Comparison of ENCODE assay signal across 1 cellular context in genomic region chr20:33401042-33401921, GRCh38.
TF ChIP-seq lines count a peak whose summit lies in the region.

A gene with protein sequence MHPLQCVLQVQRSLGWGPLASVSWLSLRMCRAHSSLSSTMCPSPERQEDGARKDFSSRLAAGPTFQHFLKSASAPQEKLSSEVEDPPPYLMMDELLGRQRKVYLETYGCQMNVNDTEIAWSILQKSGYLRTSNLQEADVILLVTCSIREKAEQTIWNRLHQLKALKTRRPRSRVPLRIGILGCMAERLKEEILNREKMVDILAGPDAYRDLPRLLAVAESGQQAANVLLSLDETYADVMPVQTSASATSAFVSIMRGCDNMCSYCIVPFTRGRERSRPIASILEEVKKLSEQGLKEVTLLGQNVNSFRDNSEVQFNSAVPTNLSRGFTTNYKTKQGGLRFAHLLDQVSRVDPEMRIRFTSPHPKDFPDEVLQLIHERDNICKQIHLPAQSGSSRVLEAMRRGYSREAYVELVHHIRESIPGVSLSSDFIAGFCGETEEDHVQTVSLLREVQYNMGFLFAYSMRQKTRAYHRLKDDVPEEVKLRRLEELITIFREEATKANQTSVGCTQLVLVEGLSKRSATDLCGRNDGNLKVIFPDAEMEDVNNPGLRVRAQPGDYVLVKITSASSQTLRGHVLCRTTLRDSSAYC (minus strand): TSS chr20:33401519. CDS start chr20:33397064, 4,455 bp downstream.

TF ChIP-seq in HepG2, 621 proteins besides CTCF, POLR2A, EP300 and RAD21 (continued from another document and continues in another):
- 0 out of 2 replicates have a peak, but pooled peaks have one; percentile 35 for TF ChIP-seq ZNF234 (CRISPR knock-in tag; conservative IDR thresholded peaks at IDR 0.05)
- no peak for TF ChIP-seq RFX1 (IDR thresholded peaks at IDR 0.05)
- peak; percentile 99 for TF ChIP-seq ZNF501 (CRISPR knock-in tag; IDR thresholded peaks at IDR 0.05)
- TF ChIP-seq NR2F2 (IDR thresholded peaks at IDR 0.05; ENCODE audit: borderline replicate concordance, low read depth), result peak; percentile 84; the same call in 1 of the 2 replicates
- TF ChIP-seq, protein P1, sequence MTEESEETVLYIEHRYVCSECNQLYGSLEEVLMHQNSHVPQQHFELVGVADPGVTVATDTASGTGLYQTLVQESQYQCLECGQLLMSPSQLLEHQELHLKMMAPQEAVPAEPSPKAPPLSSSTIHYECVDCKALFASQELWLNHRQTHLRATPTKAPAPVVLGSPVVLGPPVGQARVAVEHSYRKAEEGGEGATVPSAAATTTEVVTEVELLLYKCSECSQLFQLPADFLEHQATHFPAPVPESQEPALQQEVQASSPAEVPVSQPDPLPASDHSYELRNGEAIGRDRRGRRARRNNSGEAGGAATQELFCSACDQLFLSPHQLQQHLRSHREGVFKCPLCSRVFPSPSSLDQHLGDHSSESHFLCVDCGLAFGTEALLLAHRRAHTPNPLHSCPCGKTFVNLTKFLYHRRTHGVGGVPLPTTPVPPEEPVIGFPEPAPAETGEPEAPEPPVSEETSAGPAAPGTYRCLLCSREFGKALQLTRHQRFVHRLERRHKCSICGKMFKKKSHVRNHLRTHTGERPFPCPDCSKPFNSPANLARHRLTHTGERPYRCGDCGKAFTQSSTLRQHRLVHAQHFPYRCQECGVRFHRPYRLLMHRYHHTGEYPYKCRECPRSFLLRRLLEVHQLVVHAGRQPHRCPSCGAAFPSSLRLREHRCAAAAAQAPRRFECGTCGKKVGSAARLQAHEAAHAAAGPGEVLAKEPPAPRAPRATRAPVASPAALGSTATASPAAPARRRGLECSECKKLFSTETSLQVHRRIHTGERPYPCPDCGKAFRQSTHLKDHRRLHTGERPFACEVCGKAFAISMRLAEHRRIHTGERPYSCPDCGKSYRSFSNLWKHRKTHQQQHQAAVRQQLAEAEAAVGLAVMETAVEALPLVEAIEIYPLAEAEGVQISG (CRISPR knock-in tag; IDR thresholded peaks at IDR 0.05), result peak; percentile 98
- peak; percentile 100 for TF ChIP-seq KAT7 (CRISPR knock-in tag; IDR thresholded peaks at IDR 0.05; ENCODE audit: borderline replicate concordance)
- TF ChIP-seq ZNF558 (CRISPR knock-in tag; IDR thresholded peaks at IDR 0.05; ENCODE audit: borderline replicate concordance), result peak; percentile 93
- TF ChIP-seq POLR2AphosphoS5 (IDR thresholded peaks at IDR 0.05; ENCODE audit: low read depth, low read length), result peak; percentile 93
- TF ChIP-seq ZNF333 (CRISPR knock-in tag; IDR thresholded peaks at IDR 0.05; ENCODE audit: borderline replicate concordance), result no peak
- TF ChIP-seq EEA1 (CRISPR knock-in tag; IDR thresholded peaks at IDR 0.05; ENCODE audit: borderline replicate concordance), result peak; percentile 98
- TF ChIP-seq ZNF251 (CRISPR knock-in tag; IDR thresholded peaks at IDR 0.05), result peak; percentile 86; the same call in 1 of the 2 replicates
- peak; percentile 94 for TF ChIP-seq ZNF468 (CRISPR knock-in tag; IDR thresholded peaks at IDR 0.05)
- TF ChIP-seq ATRX (CRISPR knock-in tag; IDR thresholded peaks at IDR 0.05; ENCODE audit: borderline replicate concordance), result no peak
- 0 out of 2 replicates have a peak, but pooled peaks have one; percentile 25 for TF ChIP-seq CREBL2 (CRISPR knock-in tag; IDR thresholded peaks at IDR 0.05; ENCODE audit: borderline replicate concordance)
- TF ChIP-seq, protein P2, sequence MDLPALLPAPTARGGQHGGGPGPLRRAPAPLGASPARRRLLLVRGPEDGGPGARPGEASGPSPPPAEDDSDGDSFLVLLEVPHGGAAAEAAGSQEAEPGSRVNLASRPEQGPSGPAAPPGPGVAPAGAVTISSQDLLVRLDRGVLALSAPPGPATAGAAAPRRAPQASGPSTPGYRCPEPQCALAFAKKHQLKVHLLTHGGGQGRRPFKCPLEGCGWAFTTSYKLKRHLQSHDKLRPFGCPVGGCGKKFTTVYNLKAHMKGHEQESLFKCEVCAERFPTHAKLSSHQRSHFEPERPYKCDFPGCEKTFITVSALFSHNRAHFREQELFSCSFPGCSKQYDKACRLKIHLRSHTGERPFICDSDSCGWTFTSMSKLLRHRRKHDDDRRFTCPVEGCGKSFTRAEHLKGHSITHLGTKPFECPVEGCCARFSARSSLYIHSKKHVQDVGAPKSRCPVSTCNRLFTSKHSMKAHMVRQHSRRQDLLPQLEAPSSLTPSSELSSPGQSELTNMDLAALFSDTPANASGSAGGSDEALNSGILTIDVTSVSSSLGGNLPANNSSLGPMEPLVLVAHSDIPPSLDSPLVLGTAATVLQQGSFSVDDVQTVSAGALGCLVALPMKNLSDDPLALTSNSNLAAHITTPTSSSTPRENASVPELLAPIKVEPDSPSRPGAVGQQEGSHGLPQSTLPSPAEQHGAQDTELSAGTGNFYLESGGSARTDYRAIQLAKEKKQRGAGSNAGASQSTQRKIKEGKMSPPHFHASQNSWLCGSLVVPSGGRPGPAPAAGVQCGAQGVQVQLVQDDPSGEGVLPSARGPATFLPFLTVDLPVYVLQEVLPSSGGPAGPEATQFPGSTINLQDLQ (CRISPR knock-in tag; IDR thresholded peaks at IDR 0.05), result no peak; the same call in 1 of the 2 replicates
- TF ChIP-seq MIER2 (CRISPR knock-in tag; IDR thresholded peaks at IDR 0.05), result peak; percentile 92
- TF ChIP-seq MXD1 (CRISPR knock-in tag; IDR thresholded peaks at IDR 0.05), result no peak; the same call in none of the 2 replicates
- peak; percentile 99 for TF ChIP-seq MTF2 (CRISPR knock-in tag; IDR thresholded peaks at IDR 0.05; ENCODE audit: borderline replicate concordance)
- TF ChIP-seq RBFOX2 (IDR thresholded peaks at IDR 0.05; ENCODE audit: low read depth, low read length), result peak; percentile 97
- peak; percentile 100 for TF ChIP-seq CBX1 (IDR thresholded peaks at IDR 0.05; ENCODE audit: low read depth)
- peak; percentile 100 for TF ChIP-seq KDM4B (CRISPR knock-in tag; IDR thresholded peaks at IDR 0.05)
- peak; percentile 100 for TF ChIP-seq ZNF788 (CRISPR knock-in tag; IDR thresholded peaks at IDR 0.05; ENCODE audit: borderline replicate concordance)
- peak; percentile 89 for TF ChIP-seq ZNF12 (CRISPR knock-in tag; IDR thresholded peaks at IDR 0.05)
- TF ChIP-seq ZBTB46 (CRISPR knock-in tag; IDR thresholded peaks at IDR 0.05; ENCODE audit: borderline replicate concordance), result no peak; the same call in 1 of the 2 replicates
- no peak for TF ChIP-seq EZH2 (conservative IDR thresholded peaks at IDR 0.05; ENCODE audit: low read depth, low read length)
- no peak for TF ChIP-seq PBX2 (CRISPR knock-in tag; IDR thresholded peaks at IDR 0.05)
- no peak; the same call in 1 of the 2 replicates for TF ChIP-seq ZNF451 (CRISPR knock-in tag; IDR thresholded peaks at IDR 0.05)
- peak; percentile 88 for TF ChIP-seq ZNF317 (CRISPR knock-in tag; IDR thresholded peaks at IDR 0.05)
- TF ChIP-seq ZNF547 (CRISPR knock-in tag; IDR thresholded peaks at IDR 0.05), result peak; percentile 96; the same call in 1 of the 2 replicates
- TF ChIP-seq POGZ (CRISPR knock-in tag; IDR thresholded peaks at IDR 0.05), result peak; percentile 99
- TF ChIP-seq ZNF326 (CRISPR knock-in tag; IDR thresholded peaks at IDR 0.05; ENCODE audit: borderline replicate concordance), result peak; percentile 80; the same call in 1 of the 2 replicates
- TF ChIP-seq PCBP1 (IDR thresholded peaks at IDR 0.05; ENCODE audit: borderline replicate concordance, low read depth, low read length), result peak; percentile 71; the same call in 1 of the 2 replicates
- TF ChIP-seq ZNF224 (CRISPR knock-in tag; IDR thresholded peaks at IDR 0.05), result peak; percentile 94
- no peak for TF ChIP-seq TCF12 (IDR thresholded peaks at IDR 0.05)
- peak; percentile 72; the same call in 1 of the 2 replicates for TF ChIP-seq TCF12 (CRISPR knock-in tag; IDR thresholded peaks at IDR 0.05)
- peak; percentile 74 for TF ChIP-seq CREB1 (IDR thresholded peaks at IDR 0.05)
- TF ChIP-seq CREB1 (CRISPR knock-in tag; IDR thresholded peaks at IDR 0.05), result peak; percentile 83
- TF ChIP-seq ATF7-NPFF (CRISPR knock-in tag; IDR thresholded peaks at IDR 0.05; ENCODE audit: low read depth), result peak; percentile 98
- peak; percentile 98 for TF ChIP-seq MAX (IDR thresholded peaks at IDR 0.05)
- TF ChIP-seq PRPF4 (IDR thresholded peaks at IDR 0.05; ENCODE audit: low read depth, low read length, poor library complexity, severe bottlenecking), result peak; percentile 55
- TF ChIP-seq TAF15 (IDR thresholded peaks at IDR 0.05; ENCODE audit: low read depth, low read length, poor library complexity, severe bottlenecking), result peak; percentile 95
- peak; percentile 82 for TF ChIP-seq ADNP (CRISPR knock-in tag; IDR thresholded peaks at IDR 0.05)
- no peak for TF ChIP-seq ZNF180 (CRISPR knock-in tag; IDR thresholded peaks at IDR 0.05; ENCODE audit: borderline replicate concordance, low read depth)
- TF ChIP-seq ZNF552 (CRISPR knock-in tag; IDR thresholded peaks at IDR 0.05; ENCODE audit: borderline replicate concordance), result peak; percentile 92
- TF ChIP-seq PLRG1 (conservative IDR thresholded peaks at IDR 0.05), result no peak
- TF ChIP-seq NR3C1 (CRISPR knock-in tag; IDR thresholded peaks at IDR 0.05), result no peak
- peak; percentile 95 for TF ChIP-seq RELA (CRISPR knock-in tag; IDR thresholded peaks at IDR 0.05)
- TF ChIP-seq THAP11 (CRISPR knock-in tag; IDR thresholded peaks at IDR 0.05), result peak; percentile 97
- TF ChIP-seq, protein P3, sequence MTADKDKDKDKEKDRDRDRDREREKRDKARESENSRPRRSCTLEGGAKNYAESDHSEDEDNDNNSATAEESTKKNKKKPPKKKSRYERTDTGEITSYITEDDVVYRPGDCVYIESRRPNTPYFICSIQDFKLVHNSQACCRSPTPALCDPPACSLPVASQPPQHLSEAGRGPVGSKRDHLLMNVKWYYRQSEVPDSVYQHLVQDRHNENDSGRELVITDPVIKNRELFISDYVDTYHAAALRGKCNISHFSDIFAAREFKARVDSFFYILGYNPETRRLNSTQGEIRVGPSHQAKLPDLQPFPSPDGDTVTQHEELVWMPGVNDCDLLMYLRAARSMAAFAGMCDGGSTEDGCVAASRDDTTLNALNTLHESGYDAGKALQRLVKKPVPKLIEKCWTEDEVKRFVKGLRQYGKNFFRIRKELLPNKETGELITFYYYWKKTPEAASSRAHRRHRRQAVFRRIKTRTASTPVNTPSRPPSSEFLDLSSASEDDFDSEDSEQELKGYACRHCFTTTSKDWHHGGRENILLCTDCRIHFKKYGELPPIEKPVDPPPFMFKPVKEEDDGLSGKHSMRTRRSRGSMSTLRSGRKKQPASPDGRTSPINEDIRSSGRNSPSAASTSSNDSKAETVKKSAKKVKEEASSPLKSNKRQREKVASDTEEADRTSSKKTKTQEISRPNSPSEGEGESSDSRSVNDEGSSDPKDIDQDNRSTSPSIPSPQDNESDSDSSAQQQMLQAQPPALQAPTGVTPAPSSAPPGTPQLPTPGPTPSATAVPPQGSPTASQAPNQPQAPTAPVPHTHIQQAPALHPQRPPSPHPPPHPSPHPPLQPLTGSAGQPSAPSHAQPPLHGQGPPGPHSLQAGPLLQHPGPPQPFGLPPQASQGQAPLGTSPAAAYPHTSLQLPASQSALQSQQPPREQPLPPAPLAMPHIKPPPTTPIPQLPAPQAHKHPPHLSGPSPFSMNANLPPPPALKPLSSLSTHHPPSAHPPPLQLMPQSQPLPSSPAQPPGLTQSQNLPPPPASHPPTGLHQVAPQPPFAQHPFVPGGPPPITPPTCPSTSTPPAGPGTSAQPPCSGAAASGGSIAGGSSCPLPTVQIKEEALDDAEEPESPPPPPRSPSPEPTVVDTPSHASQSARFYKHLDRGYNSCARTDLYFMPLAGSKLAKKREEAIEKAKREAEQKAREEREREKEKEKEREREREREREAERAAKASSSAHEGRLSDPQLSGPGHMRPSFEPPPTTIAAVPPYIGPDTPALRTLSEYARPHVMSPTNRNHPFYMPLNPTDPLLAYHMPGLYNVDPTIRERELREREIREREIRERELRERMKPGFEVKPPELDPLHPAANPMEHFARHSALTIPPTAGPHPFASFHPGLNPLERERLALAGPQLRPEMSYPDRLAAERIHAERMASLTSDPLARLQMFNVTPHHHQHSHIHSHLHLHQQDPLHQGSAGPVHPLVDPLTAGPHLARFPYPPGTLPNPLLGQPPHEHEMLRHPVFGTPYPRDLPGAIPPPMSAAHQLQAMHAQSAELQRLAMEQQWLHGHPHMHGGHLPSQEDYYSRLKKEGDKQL (CRISPR knock-in tag; IDR thresholded peaks at IDR 0.05; ENCODE audit: low read depth), result peak; percentile 88
- TF ChIP-seq DPF2 (CRISPR knock-in tag; IDR thresholded peaks at IDR 0.05; ENCODE audit: borderline replicate concordance, low read depth), result no peak
- TF ChIP-seq CENPT (CRISPR knock-in tag; IDR thresholded peaks at IDR 0.05; ENCODE audit: low read depth), result peak; percentile 82
